Comparison of ENCODE assay signal across 14 cellular contexts in the genomic region with DNA sequence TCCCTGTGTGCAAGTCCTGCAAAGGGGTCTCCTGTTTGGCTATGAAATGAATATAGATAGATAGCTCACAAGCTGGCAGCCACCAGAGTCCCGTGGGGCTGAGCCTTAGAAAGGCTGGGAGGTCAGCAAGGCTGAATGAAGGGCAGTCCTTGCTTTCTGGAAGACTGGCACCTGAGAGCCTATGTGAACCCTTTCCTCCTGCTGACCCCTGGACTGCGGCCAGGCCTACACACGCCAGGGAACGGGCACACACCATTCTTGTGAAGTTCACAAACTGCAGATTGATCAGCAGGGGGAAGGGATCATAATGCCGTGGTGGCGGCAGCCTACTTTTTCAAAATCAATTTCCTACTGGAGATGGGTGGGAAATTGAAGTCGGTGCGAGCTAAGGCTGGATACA. TPM values are rescaled to one million over a fixed set of nuclear protein-coding genes. Genes with fewer than 3 reads are reported as not detected.
DNase-seq lines count a peak whose midpoint lies in the region; ATAC-seq and TF ChIP-seq lines count a peak whose summit lies in the region.
"Had no signal": no experiment of that assay in that cellular context is flagged by ENCODE, and none has a peak within 500 bp of the region (broad histone marks: within the 10 kb centered on the region; RNA-seq: fewer than 3 reads in every experiment).

No MANE protein-coding gene starts in this region.

- CTCF ChIA-PET in T-cell (lab: Charles Lee) = interaction anchor here in 1 of 2 donors (0.6 kb wide), 1 partner anchor 11 kb away, joined by 3 read pairs; no protein-coding TSS in a partner anchor

- no peak for ATAC-seq in T-cell (replicated peaks in 1 of 4)
- ATAC-seq in HG02840 (IDR thresholded peaks at IDR 0.05; ENCODE audit: low FRiP score, unreplicated experiment) = no peak

- no peaks in the 10 kb centered on the region for H3K9me3 Mint-ChIP-seq in activated T-cell treated with anti-CD3 and anti-CD28 coated beads, Interleukin-2, amount 50 U/mL, for 24 hours
- H3K9me3 Mint-ChIP-seq in T-cell (no peaks in the 10 kb centered on the region), glutamatergic neuron (ENCODE audit: unreplicated experiment) (peaks cover 4% of the 10 kb centered on the region)

- peaks cover 43% of the 10 kb centered on the region for H3K36me3 Mint-ChIP-seq in activated T-cell treated with anti-CD3 and anti-CD28 coated beads, Interleukin-2, amount 50 U/mL, for 24 hours (ENCODE audit: low read depth)
- H3K36me3 Mint-ChIP-seq in T-cell = peaks cover 20% of the 10 kb centered on the region
- H3K36me3 Mint-ChIP-seq in glutamatergic neuron (ENCODE audit: unreplicated experiment) = no peaks in the 10 kb centered on the region

- peak overlapping the region; percentile 53 for H3K4me3 ChIP-seq in skeletal muscle cell (ENCODE audit: low read depth, low read length)

- H3K4me1 Mint-ChIP-seq in activated T-cell treated with anti-CD3 and anti-CD28 coated beads, Interleukin-2, amount 50 U/mL, for 24 hours (ENCODE audit: low read depth) = peaks cover 38% of the 10 kb centered on the region
- H3K4me1 Mint-ChIP-seq in T-cell (peaks cover 33 to 44% (median 34%) of the 10 kb centered on the region in 3 donors), glutamatergic neuron (ENCODE audit: low read depth, unreplicated experiment) (peaks cover 6% of the 10 kb centered on the region)

- peak overlapping the region; percentile 36 for H3K4me3 Mint-ChIP-seq in activated T-cell treated with anti-CD3 and anti-CD28 coated beads, Interleukin-2, amount 50 U/mL, for 24 hours
- peak overlapping the region; percentile 51 to 90 (median 77) for H3K4me3 Mint-ChIP-seq in T-cell
- peak overlapping the region; percentile 76 for H3K4me3 Mint-ChIP-seq in glutamatergic neuron (ENCODE audit: unreplicated experiment)

- TF ChIP-seq CTCF in glutamatergic neuron (IDR thresholded peaks at IDR 0.05; ENCODE audit: partially characterized antibody, unreplicated experiment) = no peak

- POLR2A ChIA-PET in T-cell (lab: Charles Lee) = interaction anchor here in 1 of 2 donors (1.3 kb wide), 1 partner anchor 69 kb away, joined by 5 read pairs; a partner anchor contains a TSS

- H3K27ac Mint-ChIP-seq in activated T-cell treated with anti-CD3 and anti-CD28 coated beads, Interleukin-2, amount 50 U/mL, for 24 hours = no peak overlapping the region
- H3K27ac Mint-ChIP-seq in T-cell (peak overlapping the region; percentile 16 to 46), glutamatergic neuron (ENCODE audit: unreplicated experiment) (peak overlapping the region; percentile 66)

- no peak for DNase-seq in activated T-cell treated with anti-CD3 and anti-CD28 coated beads, Interleukin-2, amount 50 U/mL, for 24 hours
- no peak for DNase-seq in activated T-cell treated with anti-CD3 and anti-CD28 coated beads, Interleukin-2, amount 50 U/mL, for 48 hours
- no peak for DNase-seq in T-cell
- DNase-seq in glutamatergic neuron = peak; percentile 54
- no peak for DNase-seq in skeletal muscle cell (ENCODE audit: low read depth)
- no peak for DNase-seq in cortex of kidney (lab: John Stamatoyannopoulos, UW)
- DNase-seq in SIG-M5 treated with dmso at 0.1 percent for 504 hours (lab: John Stamatoyannopoulos, UW; ENCODE audit: unreplicated experiment) = no peak
- DNase-seq: DMS79, heart right ventricle, Karpas-422, trophoblast cell had no signal

- H3K27me3 Mint-ChIP-seq in activated T-cell treated with anti-CD3 and anti-CD28 coated beads, Interleukin-2, amount 50 U/mL, for 24 hours = peaks cover 2% of the 10 kb centered on the region
- no peaks in the 10 kb centered on the region for H3K27me3 Mint-ChIP-seq in T-cell
- peaks cover 16% of the 10 kb centered on the region for H3K27me3 Mint-ChIP-seq in glutamatergic neuron (ENCODE audit: unreplicated experiment)

RNA-seq across cellular contexts. Expression of a gene that starts 1.0 kb away (rescaled TPM):
- total RNA-seq in T-cell = 10 to 100 TPM in 2 of 5 donors, 1 to 10 TPM in 3; 3.1 to 41.1 (median 4.1) TPM
- 11.1 TPM for total RNA-seq in glutamatergic neuron (ENCODE audit: unreplicated experiment)

RNA-seq across cellular contexts. Expression of a gene that starts 4.5 kb away (rescaled TPM):
- total RNA-seq in T-cell (1 to 10 TPM in 3 of 5 donors, under 1 TPM in 2; 0.73 to 3.5 (median 1.3) TPM), glutamatergic neuron (ENCODE audit: unreplicated experiment) (0.69 TPM)

RNA-seq across cellular contexts. Expression of a gene that starts 33.7 kb away (rescaled TPM):
- total RNA-seq in T-cell (under 1 TPM in 1 of 5 donors, not detected in 4; 0.40 TPM), glutamatergic neuron (ENCODE audit: unreplicated experiment) (0.47 TPM)
- total RNA-seq: activated CD8-positive, alpha-beta memory T cell treated with anti-CD3 and anti-CD28 coated beads for 36 hours; endothelial cell of umbilical vein had no signal

RNA-seq across cellular contexts. Expression of a gene that starts 41.5 kb away (rescaled TPM):
- total RNA-seq in T-cell (10 to 100 TPM; 30.9 to 51.6 (median 47.0) TPM), glutamatergic neuron (ENCODE audit: unreplicated experiment) (72.2 TPM)

RNA-seq across cellular contexts. Expression of a gene that starts 41.7 kb away (rescaled TPM):
- total RNA-seq in T-cell (100 to 1,000 TPM; 109 to 158 (median 135) TPM), glutamatergic neuron (ENCODE audit: unreplicated experiment) (96.1 TPM)
